24 cellular contexts compared by ENCODE assay signal in the genomic region with DNA sequence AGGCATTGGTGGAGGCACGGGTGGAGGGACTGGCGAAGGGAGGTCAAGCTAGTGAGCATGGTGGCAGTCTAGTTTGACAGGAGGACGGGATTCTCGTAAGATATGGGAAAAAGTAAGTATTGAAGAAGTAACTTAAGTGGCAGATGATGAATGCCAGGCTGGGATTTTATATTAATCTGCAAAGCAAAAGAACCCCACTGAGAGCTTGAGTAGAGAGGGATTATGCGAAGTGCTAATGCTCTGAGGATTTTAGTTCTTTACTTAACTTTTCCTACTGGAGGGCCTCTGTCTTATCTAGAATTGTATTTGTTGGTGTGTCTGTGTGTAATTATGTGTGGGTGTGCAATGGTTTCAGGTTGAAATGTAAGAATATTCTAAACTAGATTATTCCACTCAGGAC.
"Had no signal": no experiment of that assay in that cellular context is flagged by ENCODE, and none has a peak within 500 bp of the region (broad histone marks: within the 10 kb centered on the region; RNA-seq: fewer than 3 reads in every experiment).

No MANE protein-coding gene starts in this region.

- H3K4me1 Mint-ChIP-seq: activated naive CD4-positive, alpha-beta T cell treated with anti-CD3 and anti-CD28 coated beads, Interleukin-2, amount 10 ng/mL, durations not matched to agents 7 days and 5 days; activated naive CD8-positive, alpha-beta T cell treated with anti-CD3 and anti-CD28 coated beads for 36 hours had no signal

- H3K36me3 ChIP-seq: brain microvascular endothelial cell, cardiac muscle cell, Peyer's patch, SJCRH30 had no signal

- H3K4me3 Mint-ChIP-seq: activated CD8-positive, alpha-beta T cell treated with anti-CD3 and anti-CD28 coated beads for 36 hours; activated naive CD4-positive, alpha-beta T cell treated with anti-CD3 and anti-CD28 coated beads, Interleukin-2, amount 10 ng/mL, durations not matched to agents 7 days and 5 days; activated naive CD8-positive, alpha-beta T cell treated with anti-CD3 and anti-CD28 coated beads for 36 hours; activated T-cell treated with anti-CD3 and anti-CD28 coated beads, Interleukin-2, amount 50 U/mL, for 72 hours had no signal

- ATAC-seq: activated CD8-positive, alpha-beta T cell treated with anti-CD3 and anti-CD28 coated beads for 36 hours; activated T-cell treated with anti-CD3 and anti-CD28 coated beads, Interleukin-2, amount 50 U/mL, for 72 hours; SK-N-SH treated with all-trans-retinoic acid at 6 μM for 48 hours had no signal

- H3K4me1 ChIP-seq: Peyer's patch, SJCRH30 had no signal

- H3K9me3 Mint-ChIP-seq: activated naive CD8-positive, alpha-beta T cell treated with anti-CD3 and anti-CD28 coated beads for 36 hours had no signal

- H3K27me3 Mint-ChIP-seq: activated CD8-positive, alpha-beta T cell treated with anti-CD3 and anti-CD28 coated beads for 36 hours; activated naive CD4-positive, alpha-beta T cell treated with anti-CD3 and anti-CD28 coated beads, Interleukin-2, amount 10 ng/mL, durations not matched to agents 7 days and 5 days; activated naive CD8-positive, alpha-beta T cell treated with anti-CD3 and anti-CD28 coated beads for 36 hours had no signal

- H3K4me3 ChIP-seq: cardiac muscle cell, Peyer's patch, SJCRH30 had no signal

- H3K9me3 ChIP-seq: Peyer's patch, SJCRH30 had no signal

- H3K36me3 Mint-ChIP-seq: activated naive CD4-positive, alpha-beta T cell treated with anti-CD3 and anti-CD28 coated beads, Interleukin-2, amount 10 ng/mL, durations not matched to agents 7 days and 5 days; activated naive CD8-positive, alpha-beta T cell treated with anti-CD3 and anti-CD28 coated beads for 36 hours had no signal

- DNase-seq: activated CD4-positive, alpha-beta T cell treated with anti-CD3 and anti-CD28 coated beads, Interleukin-2, amount 50 U/mL, for 1 hour; activated CD4-positive, CD25-positive, alpha-beta regulatory T cell; activated CD8-positive, alpha-beta memory T cell treated with anti-CD3 and anti-CD28 coated beads, Interleukin-2, amount 50 U/mL, for 4 hours; activated CD8-positive, alpha-beta T cell treated with anti-CD3 and anti-CD28 coated beads for 36 hours; activated gamma-delta T cell treated with Interleukin-2 at 50 U/mL for 16 hours; activated naive CD4-positive, alpha-beta T cell treated with anti-CD3 and anti-CD28 coated beads, Interleukin-2, amount 10 ng/mL, durations not matched to agents 7 days and 5 days; activated naive CD8-positive, alpha-beta T cell treated with anti-CD3 and anti-CD28 coated beads for 36 hours; activated T-cell treated with anti-CD3 and anti-CD28 coated beads, Interleukin-2, amount 50 U/mL, for 72 hours; brain microvascular endothelial cell; NCI-H1092; NCI-H1417; NCI-H1930; NCI-H2171; NCI-H2227 treated with DMSO at 0.1 percent for 48 hours; NCI-H446 treated with DMSO at 0.1 percent for 48 hours; NCI-H526 treated with DMSO at 0.1 percent for 48 hours; Peyer's patch; Right ventricle myocardium superior; SJCRH30; SW 1271 had no signal

- H3K27me3 ChIP-seq: brain microvascular endothelial cell, cardiac muscle cell, Peyer's patch, SJCRH30 had no signal

- H3K27ac ChIP-seq: brain microvascular endothelial cell, cardiac muscle cell, Peyer's patch, RWPE1, SJCRH30 had no signal

- H3K27ac Mint-ChIP-seq: activated CD8-positive, alpha-beta T cell treated with anti-CD3 and anti-CD28 coated beads for 36 hours; activated naive CD4-positive, alpha-beta T cell treated with anti-CD3 and anti-CD28 coated beads, Interleukin-2, amount 10 ng/mL, durations not matched to agents 7 days and 5 days; activated naive CD8-positive, alpha-beta T cell treated with anti-CD3 and anti-CD28 coated beads for 36 hours; activated T-cell treated with anti-CD3 and anti-CD28 coated beads, Interleukin-2, amount 50 U/mL, for 72 hours; activated T-helper 2 cell treated with anti-CD3 and anti-CD28 coated beads, Interferon-gamma antibody, Interleukin-2, Interleukin-4, amounts not matched to agents 10 μg/mL and 5 μg/mL and 100 μg/mL, durations not matched to agents 14 hours and 24 hours and 36 hours had no signal
